14 cellular contexts compared by ENCODE assay signal in genomic region chr9:35687306-35687705, GRCh38. TPM values are rescaled to one million over a fixed set of nuclear protein-coding genes. Genes with fewer than 3 reads are reported as not detected.
DNase-seq lines count a peak whose midpoint lies in the region; ATAC-seq and TF ChIP-seq lines count a peak whose summit lies in the region.
"Had no signal": no experiment of that assay in that cellular context is flagged by ENCODE, and none has a peak within 500 bp of the region (broad histone marks: within the 10 kb centered on the region; RNA-seq: fewer than 3 reads in every experiment).

No MANE protein-coding gene starts in this region.

- H3K79me2 ChIP-seq in fibroblast of lung (ENCODE audit: control insufficient read depth, insufficient read depth, low read length), result peaks cover 52% of the 10 kb centered on the region

- H3K9me3 ChIP-seq in NT2/D1 (ENCODE audit: insufficient read depth, low read length) (no peaks in the 10 kb centered on the region), fibroblast of lung (ENCODE audit: control insufficient read depth, insufficient read depth, low read depth, low read length) (no peaks in the 10 kb centered on the region), psoas muscle (no peaks in the 10 kb centered on the region), WERI-Rb-1 (ENCODE audit: severe bottlenecking) (no peaks in the 10 kb centered on the region)

- TF ChIP-seq CTCF in AG09309 (IDR thresholded peaks at IDR 0.05; ENCODE audit: control insufficient read depth, insufficient read depth, low read depth, low read length, missing control alignments), result no peak
- TF ChIP-seq CTCF in fibroblast of lung (conservative IDR thresholded peaks at IDR 0.05 in 1 of 2, IDR thresholded peaks at IDR 0.05 in 1 of 2; ENCODE audit: low read depth in 1 of 2, low read length in 2 of 2), result no peak
- TF ChIP-seq CTCF in psoas muscle (IDR thresholded peaks at IDR 0.05), result no peak
- no peak for TF ChIP-seq CTCF in WERI-Rb-1 (IDR thresholded peaks at IDR 0.05; ENCODE audit: low read depth, low read length)

- H3K9ac ChIP-seq in NT2/D1 (ENCODE audit: insufficient read length, low read depth), result peak overlapping the region; percentile 8
- no peak overlapping the region for H3K9ac ChIP-seq in fibroblast of lung (ENCODE audit: insufficient read depth, low read length)

- peaks cover 2% of the 10 kb centered on the region for H4K20me1 ChIP-seq in fibroblast of lung (ENCODE audit: control insufficient read depth, extremely low read depth, insufficient read depth, low read length)

- WGBS in psoas muscle, 3 donors, result 29 to 32% (median 31%) methylated on average over 2 of the region's 2 CpGs

- peak in 2 of 4 donors; percentile 2 to 3 for ATAC-seq in psoas muscle
- ATAC-seq in HG02642 (IDR thresholded peaks at IDR 0.05; ENCODE audit: poor library complexity, unreplicated experiment), result no peak

- H2AFZ ChIP-seq in fibroblast of lung (ENCODE audit: low read length), result no peak overlapping the region

- H3K4me1 ChIP-seq in NT2/D1 (ENCODE audit: insufficient read depth, insufficient read length), result peaks cover 25% of the 10 kb centered on the region
- peaks cover 35% of the 10 kb centered on the region for H3K4me1 ChIP-seq in fibroblast of lung (ENCODE audit: control insufficient read depth, extremely low read depth, insufficient read depth, low read length)
- H3K4me1 ChIP-seq in psoas muscle, result peaks cover 36% of the 10 kb centered on the region

- no peak overlapping the region for H3K27ac ChIP-seq in fibroblast of lung (ENCODE audit: insufficient read depth, low read length)
- H3K27ac ChIP-seq in psoas muscle, result peak overlapping the region; percentile 100
- H3K27ac ChIP-seq in WERI-Rb-1, result no peak overlapping the region

- H3K36me3 ChIP-seq in NT2/D1 (ENCODE audit: insufficient read depth, insufficient read length, low read length), result peaks cover 70% of the 10 kb centered on the region
- H3K36me3 ChIP-seq in fibroblast of lung (ENCODE audit: control insufficient read depth, insufficient read depth, low read length), result peaks cover 28% of the 10 kb centered on the region
- H3K36me3 ChIP-seq in psoas muscle (ENCODE audit: insufficient read depth in 1 of 2, low read depth in 1 of 2), result peaks cover 0 to 52% of the 10 kb centered on the region in 2 donors
- H3K36me3 ChIP-seq in WERI-Rb-1, result no peaks in the 10 kb centered on the region

- H3K4me2 ChIP-seq in fibroblast of lung (ENCODE audit: extremely low read depth, insufficient read depth, low read length), result peak overlapping the region; percentile 99

- H3K4me3 ChIP-seq in AG09309 (ENCODE audit: control insufficient read depth, low read depth, low read length), result peak overlapping the region; percentile 81
- no peak overlapping the region for H3K4me3 ChIP-seq in NT2/D1 (ENCODE audit: insufficient read length, low read depth)
- peak overlapping the region; percentile 57 to 99 (median 67) for H3K4me3 ChIP-seq in fibroblast of lung (replicated peaks in 1 of 4; ENCODE audit: control extremely low read depth in 1 of 4, insufficient read depth in 1 of 4, low read depth in 3 of 4, low read length in 4 of 4)
- H3K4me3 ChIP-seq in psoas muscle, result peak overlapping the region; percentile 100
- no peak overlapping the region for H3K4me3 ChIP-seq in WERI-Rb-1 (ENCODE audit: low read depth, low read length)

- DNase-seq in AG09309 (ENCODE audit: low read depth), result no peak
- no peak for DNase-seq in NT2/D1 (ENCODE audit: low read depth, low spot score)
- DNase-seq in fibroblast of lung (ENCODE audit: low read depth in 2 of 2), result no peak
- DNase-seq in psoas muscle, result no peak
- DNase-seq in occipital lobe (lab: John Stamatoyannopoulos, UW), result no peak
- DNase-seq in T1000 (lab: John Stamatoyannopoulos, UW), result no peak
- no peak for DNase-seq in WERI-Rb-1
- DNase-seq: activated T-cell treated with anti-CD3 and anti-CD28 coated beads, Interleukin-2, amount 50 U/mL, for 24 hours; cerebellar nuclear complex; head of caudate nucleus; KBM-7; mesendoderm; NCI-H2081 treated with DMSO at 0.1 percent for 48 hours had no signal

- intact Hi-C loops in psoas muscle (cut with DNase I), result no loop called here

- no peaks in the 10 kb centered on the region for H3K27me3 ChIP-seq in NT2/D1 (ENCODE audit: insufficient read depth, insufficient read length)
- no peaks in the 10 kb centered on the region for H3K27me3 ChIP-seq in fibroblast of lung (ENCODE audit: control insufficient read depth, insufficient read depth, low read length)
- H3K27me3 ChIP-seq in psoas muscle (ENCODE audit: insufficient read depth in 3 of 3, low read length in 2 of 3), result no peaks in the 10 kb centered on the region
- H3K27me3 ChIP-seq in WERI-Rb-1 (ENCODE audit: insufficient read depth, low read depth, severe bottlenecking), result no peaks in the 10 kb centered on the region

RNA-seq across cellular contexts. Expression of gene TPM2, which starts 2.4 kb away (rescaled TPM):
- total RNA-seq in fibroblast of lung (696 and 1,003 TPM in 2 replicates), psoas muscle (over 10,000 TPM in 1 of 4 donors, 1,000 to 10,000 TPM in 3; 6,047 to 11,456 (median 7,939) TPM), occipital lobe (18.1 TPM)
- polyA plus RNA-seq in fibroblast of lung (1,280 and 1,927 TPM in 2 replicates), psoas muscle (over 10,000 TPM in 2 of 3 donors, 1,000 to 10,000 TPM in 1; 6,654 to 16,334 (median 13,470) TPM)
- 2,024 and 3,299 TPM in 2 replicates for polyA plus RNA-seq in fibroblast of lung (2012)
- polyA minus RNA-seq in fibroblast of lung (ENCODE audit: low replicate concordance), result 204 and 281 TPM in 2 replicates

RNA-seq across cellular contexts. Expression of gene CA9, which starts 13.6 kb away (rescaled TPM):
- total RNA-seq in fibroblast of lung (0.17 and 0.26 TPM in 2 replicates), psoas muscle (not detected), occipital lobe (0.78 TPM)
- polyA plus RNA-seq in fibroblast of lung (0.59 TPM in 1 of 2 replicates, not detected in the other), psoas muscle (under 1 TPM; 0.03 to 0.49 (median 0.05) TPM)
- 0.84 TPM in 2 replicates for polyA plus RNA-seq in fibroblast of lung (2012)
- not detected in 2 replicates for polyA minus RNA-seq in fibroblast of lung (ENCODE audit: low replicate concordance)

RNA-seq across cellular contexts. Expression of gene ARHGEF39, which starts 22.3 kb away (rescaled TPM):
- total RNA-seq in fibroblast of lung, result under 0.01 and 0.66 TPM in 2 replicates
- polyA plus RNA-seq in fibroblast of lung, result 0.77 and 3.9 TPM in 2 replicates
- polyA plus RNA-seq in fibroblast of lung (2012), result 0.63 and 2.3 TPM in 2 replicates
- polyA minus RNA-seq in fibroblast of lung (ENCODE audit: low replicate concordance), result 2.2 and 4.4 TPM in 2 replicates
- total RNA-seq in psoas muscle, result under 1 TPM in 3 of 4 donors, not detected in 1; 0.07 to 0.21 (median 0.10) TPM
- under 1 TPM; 0.20 to 0.79 (median 0.29) TPM for polyA plus RNA-seq in psoas muscle
- 0.94 TPM for total RNA-seq in occipital lobe

RNA-seq across cellular contexts. Expression of gene CCDC107, which starts 29.2 kb away (rescaled TPM):
- total RNA-seq in fibroblast of lung (15.4 and 20.6 TPM in 2 replicates), psoas muscle (10 to 100 TPM; 15.4 to 39.4 (median 27.5) TPM), occipital lobe (10.5 TPM)
- polyA plus RNA-seq in fibroblast of lung (20.2 and 24.9 TPM in 2 replicates), psoas muscle (10 to 100 TPM; 21.5 to 49.4 (median 36.3) TPM)
- 34.3 and 34.9 TPM in 2 replicates for polyA plus RNA-seq in fibroblast of lung (2012)
- polyA minus RNA-seq in fibroblast of lung (ENCODE audit: low replicate concordance), result 1.3 and 17.5 TPM in 2 replicates

RNA-seq across cellular contexts. Expression of gene RMRP, which starts 29.5 kb away (rescaled TPM):
- total RNA-seq in fibroblast of lung (67,954 and 162,287 TPM in 2 replicates), psoas muscle (over 10,000 TPM in 1 of 4 donors, 1,000 to 10,000 TPM in 3; 3,787 to 10,280 (median 6,744) TPM), occipital lobe (159,856 TPM)
- polyA plus RNA-seq in fibroblast of lung (75.4 and 110 TPM in 2 replicates), psoas muscle (10 to 100 TPM in 1 of 3 donors, not detected in 2; 26.8 TPM)
- 16.4 and 31.6 TPM in 2 replicates for polyA plus RNA-seq in fibroblast of lung (2012)
- polyA minus RNA-seq in fibroblast of lung (ENCODE audit: low replicate concordance), result 7,676 and 19,551 TPM in 2 replicates

Comparison
In these comparisons a context has a peak if more than half of its experiments do, and no peak if none do; other contexts are left out.
1. H3K4me3 ChIP-seq: peak in AG09309 (single experiment), fibroblast of lung (4 of 4) and psoas muscle (single experiment); none in NT2/D1 (single experiment) and WERI-Rb-1 (single experiment).
2. RNA of gene TPM2, which starts 2.4 kb away (total RNA-seq): 6,047 to 11,456 TPM in psoas muscle and 696 to 1,003 TPM in fibroblast of lung; 18.1 TPM in occipital lobe (single experiment); every median in the first group is over 10 times any median in the second.